In the genomic region with DNA sequence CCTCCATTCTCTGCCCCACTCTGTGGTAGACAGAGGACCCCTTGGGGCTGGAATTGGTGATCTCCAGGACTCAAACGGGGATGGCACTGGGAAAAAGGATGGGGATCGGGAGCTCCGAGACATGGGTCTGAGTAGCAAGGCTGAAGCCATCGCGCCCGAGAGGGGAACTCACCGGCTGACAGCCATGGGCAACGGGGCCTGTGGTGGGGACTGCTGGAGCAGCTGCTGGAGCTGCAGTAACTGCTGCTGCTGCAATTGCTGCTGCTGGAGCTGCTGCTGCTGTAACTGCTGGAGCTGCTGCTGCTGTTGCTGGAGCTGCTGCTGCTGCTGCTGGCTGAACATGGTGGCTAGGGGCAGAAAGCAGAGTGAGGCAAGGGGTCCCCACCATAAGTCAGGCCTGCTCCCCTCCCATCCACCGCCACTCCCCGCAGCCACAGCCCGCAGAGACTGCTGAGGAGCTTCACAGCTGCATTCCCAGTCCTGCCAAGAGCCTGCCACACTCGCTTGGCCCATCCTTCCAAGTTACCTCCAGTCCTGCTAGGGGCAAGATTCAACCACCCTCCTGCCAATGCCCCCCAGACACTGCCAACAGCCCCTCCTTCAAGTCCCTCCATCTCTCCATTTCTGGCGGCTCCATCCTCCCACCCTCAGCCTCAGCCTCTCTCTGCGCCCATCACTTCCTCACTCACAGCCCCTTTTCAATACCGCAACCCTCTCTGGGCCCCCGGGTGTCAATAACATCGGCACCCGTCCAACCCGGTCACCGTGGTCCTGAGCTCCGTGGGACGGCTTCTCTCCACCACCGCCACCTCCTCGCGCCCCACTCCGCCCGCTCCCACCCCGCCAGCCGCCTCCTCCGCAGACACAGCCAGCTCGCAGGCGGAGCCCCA, we compare ENCODE assay signal across 6 cellular contexts. TPM values are rescaled to one million over a fixed set of nuclear protein-coding genes. Genes with fewer than 3 reads are reported as not detected.
DNase-seq lines count a peak whose midpoint lies in the region; ATAC-seq and TF ChIP-seq lines count a peak whose summit lies in the region.

No MANE protein-coding gene starts in this region.

- BruUV-seq in A673 (replicated peaks; lab: Mats Ljungman, UMichigan) (no TSS peak), HCT116 (replicated peaks; lab: Mats Ljungman, UMichigan) (TSS peak; percentile 37)

- H3K4me3 ChIP-seq in A673 (ENCODE audit: low read depth, low read length, poor library complexity, severe bottlenecking) (peak overlapping the region; percentile 97), HCT116 (replicated peaks in 1 of 2; ENCODE audit: low read depth in 1 of 2, low read length in 2 of 2) (peak overlapping the region; percentile 89 to 90), adipocyte (ENCODE audit: low read length) (peak overlapping the region; percentile 90), mononuclear cell (ENCODE audit: low read length) (peak overlapping the region; percentile 66)

- H3K9me3 ChIP-seq in A673 (ENCODE audit: low read depth, low read length, poor library complexity, severe bottlenecking) = no peaks in the 10 kb centered on the region
- H3K9me3 ChIP-seq in HCT116 (ENCODE audit: control insufficient read depth in 1 of 2, insufficient read depth in 1 of 2, low read depth in 1 of 2, low read length in 2 of 2) = no peaks in the 10 kb centered on the region
- H3K9me3 ChIP-seq in adipocyte (ENCODE audit: control insufficient read depth, low read length) = no peaks in the 10 kb centered on the region
- no peaks in the 10 kb centered on the region for H3K9me3 ChIP-seq in mononuclear cell (ENCODE audit: low read depth, low read length)

- H3K9ac ChIP-seq in HCT116 (ENCODE audit: low read length) (peak overlapping the region; percentile 97), adipocyte (ENCODE audit: low read length) (peak overlapping the region; percentile 96)

- RAD21 ChIA-PET in HCT116 (lab: Charles Lee; ENCODE audit: low non-redundant PET in 1 of 2, low total read pairs in 2 of 2, uncharacterized antibody in 2 of 2, unreplicated experiment in 2 of 2) = no interaction called here

- no peaks in the 10 kb centered on the region for H4K20me1 ChIP-seq in HCT116 (ENCODE audit: insufficient read depth)

- no peak for TF ChIP-seq RAD21 in HCT116 (IDR thresholded peaks at IDR 0.05; ENCODE audit: low read depth)

- H3K36me3 ChIP-seq in A673 (ENCODE audit: insufficient read depth, low read length, poor library complexity, severe bottlenecking) = peaks cover 24% of the 10 kb centered on the region
- H3K36me3 ChIP-seq in HCT116 (ENCODE audit: control insufficient read depth in 1 of 2, insufficient read depth in 2 of 2, low read length in 2 of 2) = peaks cover 4 to 8% of the 10 kb centered on the region in 2 experiments; a peak in 3 of 4 replicates
- peaks cover 29% of the 10 kb centered on the region for H3K36me3 ChIP-seq in adipocyte (ENCODE audit: control insufficient read depth, insufficient read depth, low read length, severe bottlenecking)

- TF ChIP-seq CTCF in A673 (conservative IDR thresholded peaks at IDR 0.05; ENCODE audit: low read depth, low read length) (no peak), HCT116 (IDR thresholded peaks at IDR 0.05 in 2 of 3, conservative IDR thresholded peaks at IDR 0.05 in 1 of 3; ENCODE audit: borderline replicate concordance in 1 of 3, insufficient read depth in 1 of 3, low read depth in 2 of 3, low read length in 2 of 3) (no peak)

- H3K4me1 ChIP-seq in A673 (ENCODE audit: insufficient read depth, low read length, poor library complexity, severe bottlenecking) = peaks cover 23% of the 10 kb centered on the region
- peaks cover 16 to 33% of the 10 kb centered on the region in 2 experiments for H3K4me1 ChIP-seq in HCT116 (ENCODE audit: control insufficient read depth in 1 of 2, insufficient read depth in 2 of 2, low read length in 2 of 2)
- H3K4me1 ChIP-seq in adipocyte (ENCODE audit: control insufficient read depth, insufficient read depth, low read length) = peaks cover 21% of the 10 kb centered on the region
- H3K4me1 ChIP-seq in mononuclear cell (ENCODE audit: insufficient read depth, low read length) = peaks cover 31% of the 10 kb centered on the region

- H3K79me2 ChIP-seq in HCT116 (ENCODE audit: insufficient read depth, low read length) = peaks cover 20% of the 10 kb centered on the region

- H3K4me2 ChIP-seq in HCT116 (ENCODE audit: low read length) = peak overlapping the region; percentile 90

- peak; percentile 6 for ATAC-seq in HCT116

- H3K27ac ChIP-seq in A673 (ENCODE audit: low read depth, low read length, poor library complexity, severe bottlenecking) = peak overlapping the region; percentile 92
- H3K27ac ChIP-seq in HCT116 (ENCODE audit: low read depth, low read length) = peak overlapping the region; percentile 91

- intact Hi-C loops in A673 (cut with micrococcal nuclease; ENCODE audit: unreplicated experiment) = no loop called here
- intact Hi-C loops in HCT116 (cut with micrococcal nuclease) = loop anchor here (10.0 kb wide), 1 partner anchor 154 kb away; a partner anchor contains a TSS

- no peak for DNase-seq in A673 (ENCODE audit: low spot score)
- DNase-seq in HCT116 (ENCODE audit: low read depth, low spot score) = no peak
- no peak for DNase-seq in adipocyte (ENCODE audit: low read depth)
- DNase-seq in pons (ENCODE audit: low spot score) = no peak
- no peak for DNase-seq in ecto neural progenitor cell (ENCODE audit: low spot score)

- POLR2A ChIA-PET in A673 (lab: Charles Lee; ENCODE audit: low non-redundant PET) (interaction anchor here (0.6 kb wide), 1 partner anchor 33 kb away, joined by 3 read pairs; no protein-coding TSS in a partner anchor), HCT116 (lab: Charles Lee) (interaction anchor here (1.5 to 1.7 kb wide), 2 partner anchors 8 to 31 kb away, joined by 6 read pairs; a partner anchor contains a TSS)

- H2AFZ ChIP-seq in HCT116 (ENCODE audit: low read depth, low read length, poor library complexity, severe bottlenecking) = no peak overlapping the region

- CTCF ChIA-PET in A673 (lab: Charles Lee) = no interaction called here
- CTCF ChIA-PET in HCT116 (lab: Charles Lee) = interaction anchor here (0.7 to 1.0 kb wide), 5 partner anchors 12 to 37 kb away, joined by 3 to 4 read pairs (median 3); no protein-coding TSS in a partner anchor

- H3K9me2 ChIP-seq in HCT116 (ENCODE audit: insufficient read depth) = no peaks in the 10 kb centered on the region

- H3K27me3 ChIP-seq in A673 (replicated peaks; ENCODE audit: insufficient read depth, low read depth, low read length, poor library complexity) (no peaks in the 10 kb centered on the region), HCT116 (ENCODE audit: insufficient read depth, low read length) (no peaks in the 10 kb centered on the region), adipocyte (replicated peaks; ENCODE audit: control insufficient read depth, insufficient read depth, low read length) (no peaks in the 10 kb centered on the region), mononuclear cell (ENCODE audit: insufficient read depth, low read length) (no peaks in the 10 kb centered on the region)

- TF ChIP-seq POLR2A in HCT116 (IDR thresholded peaks at IDR 0.05; ENCODE audit: borderline replicate concordance, extremely low read depth, insufficient read depth, insufficient read length) = no peak

TF ChIP-seq in HCT116, 20 proteins besides CTCF, POLR2A, EP300 and RAD21 (continues in another document):
- TF ChIP-seq ZFX (IDR thresholded peaks at IDR 0.05) (no peak), CBX3 (IDR thresholded peaks at IDR 0.05; ENCODE audit: low read depth) (no peak), ELF1 (IDR thresholded peaks at IDR 0.05; ENCODE audit: borderline replicate concordance, low read depth) (no peak), EGR1 (IDR thresholded peaks at IDR 0.05; ENCODE audit: low read depth) (no peak), SRF (IDR thresholded peaks at IDR 0.05; ENCODE audit: low read depth) (no peak), POLR2AphosphoS5 (IDR thresholded peaks at IDR 0.05; ENCODE audit: low read depth, low read length) (no peak), YY1 (IDR thresholded peaks at IDR 0.05; ENCODE audit: extremely low read depth, insufficient replicate concordance, low read depth, low read length) (no peak), EZH2 (IDR thresholded peaks at IDR 0.05) (no peak), TCF7L2 (IDR thresholded peaks at IDR 0.05; ENCODE audit: borderline replicate concordance, extremely low read depth, insufficient read depth, insufficient read length) (no peak)
- TF ChIP-seq, protein P1, sequence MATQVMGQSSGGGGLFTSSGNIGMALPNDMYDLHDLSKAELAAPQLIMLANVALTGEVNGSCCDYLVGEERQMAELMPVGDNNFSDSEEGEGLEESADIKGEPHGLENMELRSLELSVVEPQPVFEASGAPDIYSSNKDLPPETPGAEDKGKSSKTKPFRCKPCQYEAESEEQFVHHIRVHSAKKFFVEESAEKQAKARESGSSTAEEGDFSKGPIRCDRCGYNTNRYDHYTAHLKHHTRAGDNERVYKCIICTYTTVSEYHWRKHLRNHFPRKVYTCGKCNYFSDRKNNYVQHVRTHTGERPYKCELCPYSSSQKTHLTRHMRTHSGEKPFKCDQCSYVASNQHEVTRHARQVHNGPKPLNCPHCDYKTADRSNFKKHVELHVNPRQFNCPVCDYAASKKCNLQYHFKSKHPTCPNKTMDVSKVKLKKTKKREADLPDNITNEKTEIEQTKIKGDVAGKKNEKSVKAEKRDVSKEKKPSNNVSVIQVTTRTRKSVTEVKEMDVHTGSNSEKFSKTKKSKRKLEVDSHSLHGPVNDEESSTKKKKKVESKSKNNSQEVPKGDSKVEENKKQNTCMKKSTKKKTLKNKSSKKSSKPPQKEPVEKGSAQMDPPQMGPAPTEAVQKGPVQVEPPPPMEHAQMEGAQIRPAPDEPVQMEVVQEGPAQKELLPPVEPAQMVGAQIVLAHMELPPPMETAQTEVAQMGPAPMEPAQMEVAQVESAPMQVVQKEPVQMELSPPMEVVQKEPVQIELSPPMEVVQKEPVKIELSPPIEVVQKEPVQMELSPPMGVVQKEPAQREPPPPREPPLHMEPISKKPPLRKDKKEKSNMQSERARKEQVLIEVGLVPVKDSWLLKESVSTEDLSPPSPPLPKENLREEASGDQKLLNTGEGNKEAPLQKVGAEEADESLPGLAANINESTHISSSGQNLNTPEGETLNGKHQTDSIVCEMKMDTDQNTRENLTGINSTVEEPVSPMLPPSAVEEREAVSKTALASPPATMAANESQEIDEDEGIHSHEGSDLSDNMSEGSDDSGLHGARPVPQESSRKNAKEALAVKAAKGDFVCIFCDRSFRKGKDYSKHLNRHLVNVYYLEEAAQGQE (IDR thresholded peaks at IDR 0.05; ENCODE audit: low read depth) = no peak

RNA-seq across cellular contexts. Expression of a gene that starts 0.6 kb away (rescaled TPM):
- 158 and 161 TPM in 2 replicates for total RNA-seq in A673 (2021)
- total RNA-seq in HCT116 (2021; ENCODE audit: unreplicated experiment) = 144 TPM
- 132 and 147 TPM in 2 replicates for polyA plus RNA-seq in HCT116 (2012)
- total RNA-seq in mononuclear cell = 26.0 TPM

RNA-seq across cellular contexts. Expression of a gene that starts 12.4 kb away (rescaled TPM):
- total RNA-seq in A673 (2021) (7.6 and 11.8 TPM in 2 replicates), HCT116 (2021; ENCODE audit: unreplicated experiment) (12.0 TPM), mononuclear cell (1.4 TPM)
- polyA plus RNA-seq in HCT116 (2012) = 10.3 and 11.1 TPM in 2 replicates

RNA-seq across cellular contexts. Expression of a gene that starts 30.7 kb away (rescaled TPM):
- 41.9 and 50.2 TPM in 2 replicates for total RNA-seq in A673 (2021)
- 119 TPM for total RNA-seq in HCT116 (2021; ENCODE audit: unreplicated experiment)
- 113 and 131 TPM in 2 replicates for polyA plus RNA-seq in HCT116 (2012)
- 78.1 TPM for total RNA-seq in mononuclear cell

RNA-seq across cellular contexts. Expression of a gene that starts 41.5 kb away (rescaled TPM):
- total RNA-seq in A673 (2021) = not detected in 2 replicates
- 9.2 TPM for total RNA-seq in HCT116 (2021; ENCODE audit: unreplicated experiment)
- 99.1 and 318 TPM in 2 replicates for polyA plus RNA-seq in HCT116 (2012)
- total RNA-seq in mononuclear cell = 4.7 TPM
